In the genomic region with DNA sequence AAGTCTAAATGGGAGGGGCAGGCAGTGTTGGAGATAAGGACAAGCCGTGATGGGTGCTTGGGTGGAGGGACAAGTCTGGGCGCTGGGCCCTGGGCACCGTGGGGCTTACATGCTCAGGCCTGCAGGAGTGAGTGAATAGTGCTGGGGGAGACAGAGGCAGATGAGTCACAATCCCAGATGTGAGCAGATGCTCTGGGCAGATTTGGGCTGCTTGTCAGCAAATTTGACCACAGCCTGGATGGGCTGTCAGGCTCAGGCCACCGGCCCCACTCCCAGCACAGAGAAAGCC, we compare ENCODE assay signal across 8 cellular contexts. TPM values are rescaled to one million over a fixed set of nuclear protein-coding genes. Genes with fewer than 3 reads are reported as not detected.
A peak's percentile ranks its signal among the peaks of the same experiment; 100 is the strongest.
DNase-seq lines count a peak whose midpoint lies in the region; ATAC-seq, FAIRE-seq and TF ChIP-seq lines count a peak whose summit lies in the region.

No MANE protein-coding gene starts in this region.

- no peak overlapping the region for H4K91ac ChIP-seq in H1 (replicated peaks; ENCODE audit: insufficient read length, low read length)

- no peak overlapping the region for H3K23ac ChIP-seq in H1 (ENCODE audit: insufficient read length)

- TF ChIP-seq EP300 in H1 (IDR thresholded peaks at IDR 0.05; ENCODE audit: borderline replicate concordance in 1 of 2, low read depth in 2 of 2, low read length in 2 of 2) = no peak

- H3K23me2 ChIP-seq in H1 (ENCODE audit: low read depth, low read length) = no peaks in the 10 kb centered on the region

- intact Hi-C loops in psoas muscle (cut with DNase I) = loop anchor here (2.0 to 5.0 kb wide), 3 partner anchors 41 to 92 kb away; partner anchors contain the start of genes EIF4G2 (in 2 of the 2) and ZBED5 (in 2 of the 2)

- ATAC-seq in GM18498 (IDR thresholded peaks at IDR 0.05; ENCODE audit: unreplicated experiment) = peak; percentile 46
- peak; percentile 30 to 51 (median 40) for ATAC-seq in psoas muscle
- ATAC-seq in HG03460 (IDR thresholded peaks at IDR 0.05; ENCODE audit: unreplicated experiment) = no peak

- no peak for TF ChIP-seq POLR2A in H1 (IDR thresholded peaks at IDR 0.05; ENCODE audit: control extremely low read depth in 1 of 2, low read depth in 2 of 2, low read length in 2 of 2)

- H3K4me2 ChIP-seq in H1 (ENCODE audit: insufficient read depth in 1 of 2, low read depth in 2 of 2, low read length in 2 of 2) = no peak overlapping the region

- WGBS in H1 (ENCODE audit: extremely low coverage in 1 of 2, insufficient coverage in 1 of 2, insufficient read length in 1 of 2, insufficient replicate concordance in 2 of 2, low coverage in 1 of 2, low lambda C conversion rate in 2 of 2, missing lambda C conversion rate in 1 of 2), 2 experiments = 85% methylated on average over 4 of the region's 4 CpGs; no CpG with 5 or more reads in 1 of the 2 experiments
- 15 to 24% (median 24%) methylated on average over 4 of the region's 4 CpGs for WGBS in psoas muscle, 3 donors

- H4K5ac ChIP-seq in H1 (ENCODE audit: insufficient read length, low read depth, low read length) = no peak overlapping the region

- TF ChIP-seq CTCF in H1 (IDR thresholded peaks at IDR 0.05; ENCODE audit: control extremely low read depth in 1 of 3, insufficient read depth in 1 of 3, low read depth in 1 of 3, low read length in 3 of 3) (no peak), psoas muscle (IDR thresholded peaks at IDR 0.05) (no peak)

- no peaks in the 10 kb centered on the region for H3K79me1 ChIP-seq in H1 (ENCODE audit: low read depth, low read length)

- FAIRE-seq in H1 (lab: Jason Lieb, UNC) = no peak
- no peak for FAIRE-seq in RCC 7860 (lab: Jason Lieb, UNC)

- no peaks in the 10 kb centered on the region for H3K79me2 ChIP-seq in H1 (ENCODE audit: control insufficient read depth in 1 of 2, insufficient read depth in 2 of 2, low read length in 2 of 2)

- H3K18ac ChIP-seq in H1 (ENCODE audit: extremely low read depth, low read length) = no peak overlapping the region

- H2BK20ac ChIP-seq in H1 (ENCODE audit: low read length) = 0 out of 2 replicates have a peak overlapping the region, but pooled peaks have one; percentile 43

- H2AFZ ChIP-seq in H1 (ENCODE audit: low read length) = no peak overlapping the region

- no peaks in the 10 kb centered on the region for H4K20me1 ChIP-seq in H1 (replicated peaks in 1 of 2; ENCODE audit: control insufficient read depth in 1 of 2, insufficient read depth in 2 of 2, low read length in 2 of 2)

- no peak overlapping the region for H3K56ac ChIP-seq in H1 (replicated peaks; ENCODE audit: insufficient read length, low read depth, low read length)

- H2BK120ac ChIP-seq in H1 (replicated peaks; ENCODE audit: low read depth, low read length) = no peak overlapping the region

- no peak overlapping the region for H4K8ac ChIP-seq in H1 (ENCODE audit: extremely low read depth, insufficient read depth, low read length)

- CTCF ChIA-PET in H1 (lab: Charles Lee; ENCODE audit: partially characterized antibody) = interaction anchor here (1.1 to 2.6 kb wide), 2 partner anchors 21 to 107 kb away, joined by 5 to 9 read pairs; no protein-coding TSS in a partner anchor

- 0 out of 2 replicates have a peak overlapping the region, but pooled peaks have one; percentile 31 for H2BK12ac ChIP-seq in H1 (ENCODE audit: low read depth, low read length)

- H3K27me3 ChIP-seq in H1 (replicated peaks in 1 of 4; ENCODE audit: control insufficient read depth in 3 of 4, extremely low read depth in 1 of 4, insufficient read depth in 3 of 4, low read length in 3 of 4) (no peaks in the 10 kb centered on the region), psoas muscle (ENCODE audit: insufficient read depth in 3 of 3, low read length in 2 of 3) (no peaks in the 10 kb centered on the region)

- H3K14ac ChIP-seq in H1 (ENCODE audit: insufficient read length) = no peak overlapping the region

- H2BK5ac ChIP-seq in H1 (ENCODE audit: low read depth, low read length) = no peak overlapping the region

- DNase-seq in NCI-H69 (lab: John Stamatoyannopoulos, UW) (peak; percentile 72), H1 (ENCODE audit: low read depth in 1 of 2, low spot score in 2 of 2) (no peak), psoas muscle (peak; percentile 52 to 69), RCC 7860 (ENCODE audit: low spot score) (no peak), SHP77 (lab: John Stamatoyannopoulos, UW) (no peak), cerebellar nuclear complex (lab: John Stamatoyannopoulos, UW) (no peak)

- H3K27ac ChIP-seq in H1 (ENCODE audit: low read depth, low read length) (no peak overlapping the region), psoas muscle (peak overlapping the region; percentile 91)

- POLR2A ChIA-PET in H1 (lab: Charles Lee; ENCODE audit: partially characterized antibody) = interaction anchor here (1.0 to 2.1 kb wide), 2 partner anchors 90 to 96 kb away, joined by 3 to 8 read pairs; partner anchors contain the start of gene EIF4G2

- H3K4me3 ChIP-seq in H1 (ENCODE audit: extremely low read depth in 1 of 4, insufficient read depth in 2 of 4, low read depth in 3 of 4, low read length in 4 of 4) = no peak overlapping the region
- peak overlapping the region; percentile 67 for H3K4me3 ChIP-seq in psoas muscle

- H3K4ac ChIP-seq in H1 (replicated peaks; ENCODE audit: insufficient read length, low read depth, low read length) = no peak overlapping the region

- no peaks in the 10 kb centered on the region for H3K9me3 ChIP-seq in H1 (ENCODE audit: insufficient read depth in 2 of 2, low read depth in 1 of 2, low read length in 1 of 2)
- H3K9me3 ChIP-seq in psoas muscle = no peaks in the 10 kb centered on the region

- H3K4me1 ChIP-seq in H1 (replicated peaks in 1 of 4; ENCODE audit: control insufficient read depth in 3 of 4, insufficient read depth in 4 of 4, low read length in 3 of 4) = no peaks in the 10 kb centered on the region
- H3K4me1 ChIP-seq in psoas muscle = peaks cover 36% of the 10 kb centered on the region

- no peaks in the 10 kb centered on the region; a peak in 2 of 8 replicates for H3K36me3 ChIP-seq in H1 (ENCODE audit: control insufficient read depth in 2 of 4, insufficient read depth in 4 of 4, low read length in 3 of 4)
- peaks cover 0 to 4% of the 10 kb centered on the region in 2 donors for H3K36me3 ChIP-seq in psoas muscle (ENCODE audit: insufficient read depth in 1 of 2, low read depth in 1 of 2)

- H2BK15ac ChIP-seq in H1 (ENCODE audit: low read length) = no peak overlapping the region

- no peak for TF ChIP-seq RAD21 in H1 (IDR thresholded peaks at IDR 0.05 in 1 of 2, conservative IDR thresholded peaks at IDR 0.05 in 1 of 2; ENCODE audit: low read depth in 2 of 2, low read length in 2 of 2)

- H3K9ac ChIP-seq in H1 (replicated peaks in 1 of 4; ENCODE audit: extremely low read depth in 1 of 4, low read depth in 3 of 4, low read length in 3 of 4) = no peak overlapping the region

- no peak overlapping the region for H2AK5ac ChIP-seq in H1 (ENCODE audit: low read depth, low read length)

TF ChIP-seq in H1, 55 proteins besides CTCF, POLR2A, EP300 and RAD21:
- no peak for TF ChIP-seq CBX8 (IDR thresholded peaks at IDR 0.05; ENCODE audit: borderline replicate concordance, low read depth, low read length)
- TF ChIP-seq JUN (IDR thresholded peaks at IDR 0.05; ENCODE audit: low read depth, low read length) = no peak
- TF ChIP-seq TCF12 (IDR thresholded peaks at IDR 0.05; ENCODE audit: low read depth, low read length) = no peak
- no peak for TF ChIP-seq CEBPB (IDR thresholded peaks at IDR 0.05; ENCODE audit: low read depth, low read length)
- TF ChIP-seq SP2 (IDR thresholded peaks at IDR 0.05; ENCODE audit: low read length) = no peak
- TF ChIP-seq NRF1 (IDR thresholded peaks at IDR 0.05; ENCODE audit: low read depth, low read length) = no peak
- TF ChIP-seq RXRA (IDR thresholded peaks at IDR 0.05; ENCODE audit: insufficient read depth, low read depth, low read length) = no peak

RNA-seq across cellular contexts. Expression of gene ZBED5, which starts 41.6 kb away (rescaled TPM):
- total RNA-seq in H1 (2021; fragmentation: NEBNext Ultra II Directional; extraction: Animal tissue kit (Norgen Biotek cat#: 25700)) = 48.7 and 54.2 TPM in 2 replicates
- polyA plus RNA-seq in H1 (2011; rRNA removed) (47.9 and 94.7 TPM in 2 replicates), psoas muscle (10 to 100 TPM; 20.0 to 39.6 (median 20.8) TPM)
- polyA plus RNA-seq in H1 (2011; cell fraction: cytosol; rRNA removed) = 39.7 TPM
- 31.1 TPM for polyA plus RNA-seq in H1 (2011; cell fraction: nucleus; rRNA removed)
- polyA plus RNA-seq in H1 (2012, experiment 1 of 2) = 28.8 to 48.3 TPM (median 33.8 TPM) in 4 replicates
- 4.4 TPM for polyA plus RNA-seq in H1 (2012, experiment 2 of 2)
- 43.7 TPM for polyA plus RNA-seq in H1 (2013, experiment 1 of 2)
- polyA plus RNA-seq in H1 (2013, experiment 2 of 2) = 43.6 TPM
- polyA minus RNA-seq in H1 (2011; rRNA and poly(A)+ RNA removed) = 147 and 161 TPM in 2 replicates
- 66.1 TPM for polyA minus RNA-seq in H1 (2011; cell fraction: cytosol; rRNA and poly(A)+ RNA removed)
- 120 TPM for polyA minus RNA-seq in H1 (2011; cell fraction: nucleus; rRNA and poly(A)+ RNA removed)
- 10 to 100 TPM; 25.5 to 47.8 (median 29.4) TPM for total RNA-seq in psoas muscle

Comparison
In these comparisons a context has a peak if more than half of its experiments do, and no peak if none do; other contexts are left out.
1. DNase-seq: peak in NCI-H69 (single experiment) and psoas muscle (2 of 2); none in H1 (0 of 2), RCC 7860 (single experiment), SHP77 (0 of 2) and cerebellar nuclear complex (0 of 2).